ENCODE assay signal across 13 cellular contexts in the genomic region with DNA sequence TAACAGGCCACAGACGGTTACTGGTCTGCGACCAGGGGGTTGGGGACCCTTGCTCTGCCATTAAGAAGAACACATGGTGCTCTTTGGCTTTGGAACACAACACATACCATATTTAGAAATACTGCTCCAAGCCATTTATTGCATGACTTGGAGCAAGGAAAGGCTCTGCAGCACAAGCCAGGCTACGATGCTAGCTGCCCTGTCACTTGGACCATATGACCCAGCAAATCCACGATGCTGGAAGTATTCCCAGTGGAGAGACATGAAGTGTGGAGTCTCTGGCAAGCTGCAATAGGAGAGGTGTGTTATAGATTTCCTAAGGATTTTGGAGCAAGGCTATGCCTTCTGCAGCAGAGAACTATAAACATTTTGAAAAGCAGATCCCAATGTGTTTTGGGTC.
DNase-seq lines count a peak whose midpoint lies in the region; ATAC-seq and TF ChIP-seq lines count a peak whose summit lies in the region.
"Had no signal": no experiment of that assay in that cellular context is flagged by ENCODE, and none has a peak within 500 bp of the region (broad histone marks: within the 10 kb centered on the region; RNA-seq: fewer than 3 reads in every experiment).

No MANE protein-coding gene starts in this region.

- no peaks in the 10 kb centered on the region for H3K36me3 ChIP-seq in right atrium auricular region

- CTCF ChIA-PET in GM10248 (lab: Yijun Ruan, JAX) = interaction anchor here (0.7 to 2.4 kb wide), 2 partner anchors 9 to 383 kb away, joined by 3 to 8 read pairs; no protein-coding TSS in a partner anchor

- no peaks in the 10 kb centered on the region for H3K9me3 ChIP-seq in right atrium auricular region

- POLR2A ChIA-PET in GM10248 (lab: Yijun Ruan, JAX) = no interaction called here

- no peaks in the 10 kb centered on the region for H3K27me3 ChIP-seq in right atrium auricular region

- DNase-seq in Right ventricle myocardium superior = no peak
- DNase-seq in right atrium auricular region (ENCODE audit: low spot score) = no peak
- DNase-seq in NCI-H146 treated with DMSO at 0.1 percent for 48 hours (lab: John Stamatoyannopoulos, UW; ENCODE audit: unreplicated experiment) = peak; percentile 15
- peak; percentile 66 for DNase-seq in cerebellum (ENCODE audit: low spot score)
- DNase-seq in activated naive CD4-positive, alpha-beta T cell treated with Interleukin-2 at 50 U/mL for 16 hours = no peak
- DNase-seq in NCI-H748 treated with DMSO at 0.1 percent for 48 hours (lab: John Stamatoyannopoulos, UW) = no peak
- no peak for DNase-seq in GM10248 (ENCODE audit: extremely low spot score)
- DNase-seq: ACHN; Calu3; CD4-positive, alpha-beta T cell; DMS 273 treated with DMSO at 0.1 percent for 48 hours; GOT3; H9 had no signal

- no peak for TF ChIP-seq CTCF in right atrium auricular region (IDR thresholded peaks at IDR 0.05)
- no peak for TF ChIP-seq CTCF in GM10248 (IDR thresholded peaks at IDR 0.05; ENCODE audit: control extremely low read depth, extremely low read depth, low read depth, missing control alignments)

- ATAC-seq in Right ventricle myocardium superior (ENCODE audit: poor library complexity) = peak; percentile 40

- intact Hi-C loops in Right ventricle myocardium superior (cut with DNase I) = no loop called here

- H3K4me3 ChIP-seq in right atrium auricular region = no peak overlapping the region

- peaks cover 0 to 16% of the 10 kb centered on the region in 2 donors for H3K4me1 ChIP-seq in right atrium auricular region

- no peak overlapping the region for H3K27ac ChIP-seq in right atrium auricular region

Comparison
In these comparisons a context has a peak if more than half of its experiments do, and no peak if none do; other contexts are left out.
1. DNase-seq: peak in NCI-H146 treated with DMSO at 0.1 percent for 48 hours (single experiment) and cerebellum (single experiment); none in Right ventricle myocardium superior (single experiment), right atrium auricular region (single experiment), activated naive CD4-positive, alpha-beta T cell treated with Interleukin-2 at 50 U/mL for 16 hours (single experiment), NCI-H748 treated with DMSO at 0.1 percent for 48 hours (single experiment) and GM10248 (single experiment).